Comparison of ENCODE assay signal across 20 cellular contexts in the genomic region with DNA sequence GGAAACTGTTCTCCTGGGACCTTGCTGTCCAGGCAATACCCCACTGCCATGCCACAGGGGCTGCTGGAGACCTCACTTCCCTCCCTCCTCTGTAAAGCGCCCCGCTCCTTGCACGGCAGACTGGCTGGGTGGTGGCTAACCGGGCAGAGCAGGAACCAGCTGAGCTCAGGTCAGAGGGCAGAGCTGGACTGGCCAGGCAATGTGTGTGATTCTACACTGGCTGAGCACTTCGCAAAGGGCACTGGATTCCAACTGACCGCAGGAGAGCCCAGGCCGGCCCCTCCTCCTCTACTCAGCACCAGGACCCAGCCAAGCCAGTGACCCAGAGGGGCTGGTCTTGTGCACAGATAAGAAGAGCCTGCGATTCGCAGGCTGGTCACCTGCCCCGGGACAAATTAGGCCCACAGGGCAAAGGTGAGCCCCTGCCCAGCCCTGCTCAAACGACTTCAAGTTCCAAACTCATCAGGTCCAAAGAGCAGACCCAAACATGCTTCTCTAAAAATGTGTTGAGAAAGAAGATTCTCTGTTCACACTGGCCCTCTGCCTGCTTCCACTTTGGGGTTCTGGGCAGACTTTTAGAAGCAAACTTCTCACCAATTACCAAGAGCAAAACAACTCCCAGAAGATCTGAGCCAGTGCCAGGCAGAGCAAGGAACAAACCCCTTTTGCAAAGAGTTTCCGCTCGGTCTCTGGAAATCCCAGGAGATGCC. TPM values are rescaled to one million over a fixed set of nuclear protein-coding genes. Genes with fewer than 3 reads are reported as not detected.
DNase-seq lines count a peak whose midpoint lies in the region; ATAC-seq and TF ChIP-seq lines count a peak whose summit lies in the region.
"Had no signal": no experiment of that assay in that cellular context is flagged by ENCODE, and none has a peak within 500 bp of the region (broad histone marks: within the 10 kb centered on the region; RNA-seq: fewer than 3 reads in every experiment).

No MANE protein-coding gene starts in this region.

- no peaks in the 10 kb centered on the region for H3K4me1 ChIP-seq in sigmoid colon
- H3K4me1 ChIP-seq: esophagus muscularis mucosa, SJCRH30 had no signal

- TF ChIP-seq EP300 in sigmoid colon (IDR thresholded peaks at IDR 0.05): no peak

- H3K9me3 ChIP-seq in WERI-Rb-1 (ENCODE audit: severe bottlenecking) (no peaks in the 10 kb centered on the region), sigmoid colon (peaks cover 0 to 11% (median 0%) of the 10 kb centered on the region in 4 donors)
- H3K9me3 ChIP-seq: SJCRH30 had no signal

- H3K9me3 Mint-ChIP-seq in activated CD4-positive, alpha-beta T cell treated with anti-CD3 and anti-CD28 coated beads, Interleukin-2, amount 10 ng/mL, durations not matched to agents 7 days and 5 days: no peaks in the 10 kb centered on the region

- TF ChIP-seq POLR2A in sigmoid colon (IDR thresholded peaks at IDR 0.05): no peak

- intact Hi-C loops in sigmoid colon (cut with DNase I): no loop called here

- POLR2A ChIA-PET in activated CD4-positive, alpha-beta T cell treated with anti-CD3 and anti-CD28 coated beads, Interleukin-2, amount 10 ng/mL, durations not matched to agents 7 days and 5 days (lab: Charles Lee): no interaction called here

- H3K36me3 Mint-ChIP-seq in activated CD4-positive, alpha-beta T cell treated with anti-CD3 and anti-CD28 coated beads, Interleukin-2, amount 10 ng/mL, durations not matched to agents 7 days and 5 days (ENCODE audit: low read depth): no peaks in the 10 kb centered on the region

- H3K4me3 Mint-ChIP-seq in activated CD4-positive, alpha-beta T cell treated with anti-CD3 and anti-CD28 coated beads, Interleukin-2, amount 10 ng/mL, durations not matched to agents 7 days and 5 days: no peak overlapping the region

- DNase-seq in WERI-Rb-1: peak; percentile 2
- DNase-seq in left lobe of liver (ENCODE audit: low spot score): peak; percentile 84
- DNase-seq in sigmoid colon: peak; percentile 61
- DNase-seq in T1000 (lab: John Stamatoyannopoulos, UW): no peak
- DNase-seq in activated CD4-positive, alpha-beta T cell treated with anti-CD3 and anti-CD28 coated beads, Interleukin-2, amount 10 ng/mL, durations not matched to agents 7 days and 5 days: no peak
- DNase-seq in SIG-M5 (lab: John Stamatoyannopoulos, UW): no peak
- DNase-seq in putamen (ENCODE audit: low spot score): no peak
- DNase-seq: activated CD4-positive, alpha-beta T cell treated with anti-CD3 and anti-CD28 coated beads, Interleukin-2, amount 50 U/mL, for 48 hours; activated T-cell treated with anti-CD3 and anti-CD28 coated beads for 4 hours; effector CD8-positive, alpha-beta T cell; NCI-H1436 treated with DMSO at 0.1 percent for 48 hours; NCI-H748 treated with DMSO at 0.1 percent for 48 hours; SJCRH30; stimulated activated CD4-positive, alpha-beta T cell treated with anti-CD3 and anti-CD28 coated beads, Interleukin-4, amount 100 ng/mL, for 4 hours had no signal

- H3K27ac ChIP-seq in C4-2B (peak overlapping the region; percentile 83), WERI-Rb-1 (no peak overlapping the region), sigmoid colon (no peak overlapping the region)
- H3K27ac ChIP-seq: esophagus muscularis mucosa, SJCRH30 had no signal

- CTCF ChIA-PET in activated CD4-positive, alpha-beta T cell treated with anti-CD3 and anti-CD28 coated beads, Interleukin-2, amount 10 ng/mL, durations not matched to agents 7 days and 5 days (lab: Charles Lee): interaction anchor here (1.3 kb wide), 1 partner anchor 9 kb away, joined by 3 read pairs; no protein-coding TSS in a partner anchor

- H3K4me1 Mint-ChIP-seq in activated CD4-positive, alpha-beta T cell treated with anti-CD3 and anti-CD28 coated beads, Interleukin-2, amount 10 ng/mL, durations not matched to agents 7 days and 5 days: no peaks in the 10 kb centered on the region

- H3K4me3 ChIP-seq in WERI-Rb-1 (ENCODE audit: low read depth, low read length): no peak overlapping the region
- H3K4me3 ChIP-seq in sigmoid colon: no peak overlapping the region
- H3K4me3 ChIP-seq: esophagus muscularis mucosa, SJCRH30, smooth muscle cell had no signal

- no peak overlapping the region for H3K27ac Mint-ChIP-seq in activated CD4-positive, alpha-beta T cell treated with anti-CD3 and anti-CD28 coated beads, Interleukin-2, amount 10 ng/mL, durations not matched to agents 7 days and 5 days

- WGBS in sigmoid colon, 2 donors: 59 to 82% methylated on average over 13 of the region's 13 CpGs

- H3K36me3 ChIP-seq in WERI-Rb-1: no peaks in the 10 kb centered on the region
- no peaks in the 10 kb centered on the region for H3K36me3 ChIP-seq in sigmoid colon
- H3K36me3 ChIP-seq: esophagus muscularis mucosa, SJCRH30 had no signal

- no peak for TF ChIP-seq CTCF in C4-2B (conservative IDR thresholded peaks at IDR 0.05)
- no peak for TF ChIP-seq CTCF in WERI-Rb-1 (IDR thresholded peaks at IDR 0.05; ENCODE audit: low read depth, low read length)
- TF ChIP-seq CTCF in sigmoid colon (IDR thresholded peaks at IDR 0.05): no peak

- H3K27me3 Mint-ChIP-seq in activated CD4-positive, alpha-beta T cell treated with anti-CD3 and anti-CD28 coated beads, Interleukin-2, amount 10 ng/mL, durations not matched to agents 7 days and 5 days: no peaks in the 10 kb centered on the region

- ATAC-seq in left lobe of liver: peak; percentile 89

- peaks cover 2% of the 10 kb centered on the region for H3K27me3 ChIP-seq in WERI-Rb-1 (ENCODE audit: insufficient read depth, low read depth, severe bottlenecking)
- peaks cover 0 to 4% (median 0%) of the 10 kb centered on the region in 3 donors for H3K27me3 ChIP-seq in sigmoid colon
- H3K27me3 ChIP-seq: SJCRH30 had no signal

RNA-seq across cellular contexts. Expression of a gene that starts 54.9 kb away (rescaled TPM):
- total RNA-seq in left lobe of liver (0.13 TPM), sigmoid colon (1 to 10 TPM in 3 of 4 donors, under 1 TPM in 1; 0.55 to 4.3 (median 2.5) TPM)
- 1 to 10 TPM in 2 of 3 donors, under 1 TPM in 1; 0.23 to 6.0 (median 2.4) TPM for polyA plus RNA-seq in sigmoid colon
- not detected for total RNA-seq in activated CD4-positive, alpha-beta T cell treated with anti-CD3 and anti-CD28 coated beads, Interleukin-2, amount 10 ng/mL, durations not matched to agents 7 days and 5 days
- total RNA-seq: lung microvascular endothelial cell; OCI-LY7; SJCRH30; T-helper 1 cell treated with Interleukin-12 subunit alpha and Interleukin-12 subunit beta and Interleukin-4 antibody, amounts not matched to agents 30 ng/mL and 1 ng/mL, for 36 hours had no signal

Comparison
In these comparisons a context has a peak if more than half of its experiments do, and no peak if none do; other contexts are left out.
1. DNase-seq: peak in WERI-Rb-1 (single experiment), left lobe of liver (single experiment) and sigmoid colon (single experiment); none in T1000 (single experiment), activated CD4-positive, alpha-beta T cell treated with anti-CD3 and anti-CD28 coated beads, Interleukin-2, amount 10 ng/mL, durations not matched to agents 7 days and 5 days (single experiment), SIG-M5 (single experiment) and putamen (single experiment).